In genomic region chr18:3624818-3625716, GRCh38 we compare ENCODE assay signal across 7 cellular contexts.
A peak's percentile ranks its signal among the peaks of the same experiment; 100 is the strongest.
DNase-seq lines count a peak whose midpoint lies in the region; ATAC-seq and TF ChIP-seq lines count a peak whose summit lies in the region.

No MANE protein-coding gene starts in this region.

- intact Hi-C loops in breast epithelium (cut with DNase I; ENCODE audit: low total_unique reads) (no loop called here), lower lobe of right lung (cut with DNase I) (no loop called here)

- H3K4me3 ChIP-seq in HFF-Myc (replicated peaks; ENCODE audit: low read depth, low read length) (peak overlapping the region; percentile 24), breast epithelium (peak overlapping the region in 1 of 3 donors; percentile 13), lower lobe of right lung (no peak overlapping the region)

- H3K4me1 ChIP-seq in breast epithelium (peaks cover 0 to 16% of the 10 kb centered on the region in 2 donors), lower lobe of right lung (peaks cover 20% of the 10 kb centered on the region)

- DNase-seq in HFF-Myc (ENCODE audit: extremely low read depth, low read depth) (peak; percentile 83), T-helper 22 cell (ENCODE audit: low read depth) (peak; percentile 51), breast epithelium (ENCODE audit: low spot score in 2 of 2) (peak in 1 of 2 donors; percentile 50), lower lobe of right lung (no peak), NCI-H1105 (lab: John Stamatoyannopoulos, UW) (no peak)
- peak; percentile 34 to 51 for DNase-seq in stimulated activated CD8-positive, alpha-beta memory T cell treated with anti-CD3 and anti-CD28 coated beads, Interleukin-2, amount 100 ng/mL, for 48 hours (ENCODE audit: low read depth in 2 of 2)

- no peaks in the 10 kb centered on the region for H3K27me3 ChIP-seq in breast epithelium
- H3K27me3 ChIP-seq in lower lobe of right lung (ENCODE audit: low read depth): no peaks in the 10 kb centered on the region

- H3K27ac ChIP-seq in breast epithelium: peak overlapping the region; percentile 93 to 96
- peak overlapping the region; percentile 89 for H3K27ac ChIP-seq in lower lobe of right lung

- H3K9me3 ChIP-seq in breast epithelium (no peaks in the 10 kb centered on the region), lower lobe of right lung (no peaks in the 10 kb centered on the region)

- no peak for TF ChIP-seq CTCF in HFF-Myc (IDR thresholded peaks at IDR 0.05; ENCODE audit: low read depth, low read length, missing control alignments)
- no peak for TF ChIP-seq CTCF in breast epithelium (IDR thresholded peaks at IDR 0.05)
- TF ChIP-seq CTCF in lower lobe of right lung (IDR thresholded peaks at IDR 0.05): no peak

- no peak for TF ChIP-seq POLR2A in breast epithelium (IDR thresholded peaks at IDR 0.05)

- H3K36me3 ChIP-seq in breast epithelium (no peaks in the 10 kb centered on the region), lower lobe of right lung (no peaks in the 10 kb centered on the region)

- peak; percentile 67 to 74 for ATAC-seq in lower lobe of right lung
- ATAC-seq in GM18870 (IDR thresholded peaks at IDR 0.05; ENCODE audit: unreplicated experiment): no peak

Comparison
In these comparisons a context has a peak if more than half of its experiments do, and no peak if none do; other contexts are left out.
1. DNase-seq: peak in HFF-Myc (single experiment), T-helper 22 cell (single experiment) and stimulated activated CD8-positive, alpha-beta memory T cell treated with anti-CD3 and anti-CD28 coated beads, Interleukin-2, amount 100 ng/mL, for 48 hours (2 of 2); none in lower lobe of right lung (single experiment) and NCI-H1105 (single experiment).